ENCODE assay signal across 16 cellular contexts in genomic region chr4:99061048-99061447, GRCh38. TPM values are rescaled to one million over a fixed set of nuclear protein-coding genes. Genes with fewer than 3 reads are reported as not detected.
DNase-seq lines count a peak whose midpoint lies in the region; ATAC-seq and TF ChIP-seq lines count a peak whose summit lies in the region.
"Had no signal": no experiment of that assay in that cellular context is flagged by ENCODE, and none has a peak within 500 bp of the region (broad histone marks: within the 10 kb centered on the region; RNA-seq: fewer than 3 reads in every experiment).

No MANE protein-coding gene starts in this region.

- H3K23ac ChIP-seq in neuronal stem cell (ENCODE audit: low read depth, low read length, poor library complexity), result no peak overlapping the region

- WGBS in neuronal stem cell (ENCODE audit: extremely low coverage in 2 of 2, insufficient read length in 2 of 2, insufficient replicate concordance in 1 of 2), 2 donors, result no CpG with 5 or more reads among the region's 7 CpGs

- no peak overlapping the region for H2BK15ac ChIP-seq in neuronal stem cell (ENCODE audit: low read length)

- H3K36me3 ChIP-seq in HCT116 (ENCODE audit: control insufficient read depth in 1 of 2, insufficient read depth in 2 of 2, low read length in 2 of 2) (peaks cover 9 to 31% of the 10 kb centered on the region in 2 experiments; a peak in 3 of 4 replicates), brain microvascular endothelial cell (replicated peaks) (peaks cover 11% of the 10 kb centered on the region), neuronal stem cell (replicated peaks in 1 of 2; ENCODE audit: control insufficient read depth in 2 of 2, insufficient read depth in 2 of 2, low read length in 2 of 2) (peaks cover 10 to 87% of the 10 kb centered on the region in 2 donors)

- in situ Hi-C loops in brain microvascular endothelial cell (cut with HindIII; ENCODE audit: low pct_ligation_motif_present, low sequenced_read_pairs), result no loop called here

- H3K9ac ChIP-seq in HCT116 (ENCODE audit: low read length) (peak overlapping the region; percentile 40; the same call in 1 of the 2 replicates), neuronal stem cell (ENCODE audit: low read depth, low read length, poor library complexity) (no peak overlapping the region)

- H3K4me1 Mint-ChIP-seq in neural crest cell, result peaks cover 17% of the 10 kb centered on the region
- H3K4me1 Mint-ChIP-seq in activated CD8-positive, alpha-beta memory T cell treated with anti-CD3 and anti-CD28 coated beads, Interleukin-2, amount 10 ng/mL, durations not matched to agents 7 days and 5 days, result peaks cover 4% of the 10 kb centered on the region

- POLR2A ChIA-PET in HCT116 (lab: Charles Lee), result no interaction called here

- no peak overlapping the region for H3K14ac ChIP-seq in neuronal stem cell (ENCODE audit: low read length)

- intact Hi-C loops in HCT116 (cut with micrococcal nuclease), result no loop called here

- no peak overlapping the region for H3K4me3 ChIP-seq in AG10803 (ENCODE audit: low read length)
- no peak overlapping the region for H3K4me3 ChIP-seq in HCT116 (replicated peaks in 1 of 2; ENCODE audit: low read depth in 1 of 2, low read length in 2 of 2)
- no peak overlapping the region for H3K4me3 ChIP-seq in brain microvascular endothelial cell (ENCODE audit: low read depth, low read length)
- H3K4me3 ChIP-seq in neuronal stem cell (ENCODE audit: low read length in 2 of 2), result no peak overlapping the region
- H3K4me3 ChIP-seq: HAP-1 had no signal

- no peaks in the 10 kb centered on the region for H3K9me3 Mint-ChIP-seq in neural crest cell
- no peaks in the 10 kb centered on the region for H3K9me3 Mint-ChIP-seq in activated CD8-positive, alpha-beta memory T cell treated with anti-CD3 and anti-CD28 coated beads, Interleukin-2, amount 10 ng/mL, durations not matched to agents 7 days and 5 days (ENCODE audit: low read depth)
- H3K9me3 Mint-ChIP-seq: dendritic cell treated with granulocyte-macrophage colony-stimulating factor and Interleukin-4, amounts not matched to agents 40 ng/mL and 50 ng/mL, for 4 days; stimulated activated naive CD8-positive, alpha-beta T cell treated with anti-CD3 and anti-CD28 coated beads, Interleukin-15, amount 100 ng/mL, for 72 hours had no signal

- peaks cover 17% of the 10 kb centered on the region; the same call in 1 of the 2 replicates for H3K79me2 ChIP-seq in HCT116 (ENCODE audit: insufficient read depth, low read length)

- H4K91ac ChIP-seq in neuronal stem cell (ENCODE audit: low read depth, low read length, poor library complexity), result no peak overlapping the region

- H2BK12ac ChIP-seq in neuronal stem cell (ENCODE audit: low read length), result no peak overlapping the region

- no peaks in the 10 kb centered on the region for H3K27me3 Mint-ChIP-seq in neural crest cell (ENCODE audit: low read depth)
- no peaks in the 10 kb centered on the region for H3K27me3 Mint-ChIP-seq in activated CD8-positive, alpha-beta memory T cell treated with anti-CD3 and anti-CD28 coated beads, Interleukin-2, amount 10 ng/mL, durations not matched to agents 7 days and 5 days
- H3K27me3 Mint-ChIP-seq: dendritic cell treated with granulocyte-macrophage colony-stimulating factor and Interleukin-4, amounts not matched to agents 40 ng/mL and 50 ng/mL, for 4 days; stimulated activated naive CD8-positive, alpha-beta T cell treated with anti-CD3 and anti-CD28 coated beads, Interleukin-15, amount 100 ng/mL, for 72 hours had no signal

- H3K27ac ChIP-seq in HCT116 (ENCODE audit: low read depth, low read length) (peak overlapping the region; percentile 76; the same call in 1 of the 2 replicates), brain microvascular endothelial cell (peak overlapping the region; percentile 73), neuronal stem cell (replicated peaks; ENCODE audit: low read length) (no peak overlapping the region)

- DNase-seq in AG10803 (ENCODE audit: low read depth) (peak; percentile 46), HCT116 (ENCODE audit: low read depth, low spot score) (no peak), brain microvascular endothelial cell (no peak), neural crest cell (ENCODE audit: low read depth, low spot score) (no peak), neuronal stem cell (ENCODE audit: low spot score) (no peak), SK-N-DZ (ENCODE audit: low spot score) (no peak)
- DNase-seq in activated CD8-positive, alpha-beta memory T cell treated with anti-CD3 and anti-CD28 coated beads, Interleukin-2, amount 10 ng/mL, durations not matched to agents 7 days and 5 days, result no peak
- DNase-seq: activated T-cell treated with anti-CD3 and anti-CD28 coated beads, Interleukin-2, amount 50 U/mL, for 1 hour; KBM-7; NCI-H146; occipital lobe; stimulated activated naive CD8-positive, alpha-beta T cell treated with anti-CD3 and anti-CD28 coated beads, Interleukin-15, amount 100 ng/mL, for 72 hours; T-helper 1 cell had no signal

- H2AK5ac ChIP-seq in neuronal stem cell (ENCODE audit: low read depth, low read length), result no peak overlapping the region

- no peak overlapping the region for H3K18ac ChIP-seq in neuronal stem cell (ENCODE audit: low read length)

- H2AFZ ChIP-seq in HCT116 (ENCODE audit: low read depth, low read length, poor library complexity, severe bottlenecking) (no peak overlapping the region), neuronal stem cell (ENCODE audit: low read length) (no peak overlapping the region)

- TF ChIP-seq RAD21 in HCT116 (IDR thresholded peaks at IDR 0.05; ENCODE audit: low read depth), result no peak

- H3K27me3 ChIP-seq in HCT116 (ENCODE audit: insufficient read depth, low read length) (no peaks in the 10 kb centered on the region), brain microvascular endothelial cell (replicated peaks) (no peaks in the 10 kb centered on the region), neuronal stem cell (ENCODE audit: control insufficient read depth in 3 of 3, insufficient read depth in 3 of 3, low read depth in 1 of 3, low read length in 3 of 3) (no peaks in the 10 kb centered on the region)

- no peaks in the 10 kb centered on the region for H3K9me2 ChIP-seq in HCT116 (ENCODE audit: insufficient read depth)

- TF ChIP-seq CTCF in AG10803 (conservative IDR thresholded peaks at IDR 0.05; ENCODE audit: low read length), result no peak
- TF ChIP-seq CTCF in HCT116 (IDR thresholded peaks at IDR 0.05 in 2 of 3, conservative IDR thresholded peaks at IDR 0.05 in 1 of 3; ENCODE audit: borderline replicate concordance in 1 of 3, insufficient read depth in 1 of 3, low read depth in 2 of 3, low read length in 2 of 3), result no peak
- TF ChIP-seq CTCF in brain microvascular endothelial cell (IDR thresholded peaks at IDR 0.05; ENCODE audit: low read depth, low read length, missing control alignments), result no peak
- no peak for TF ChIP-seq CTCF in neural crest cell (conservative IDR thresholded peaks at IDR 0.05)

- no peak overlapping the region for H3K4ac ChIP-seq in neuronal stem cell (ENCODE audit: low read length)

- no peaks in the 10 kb centered on the region for H4K20me1 ChIP-seq in HCT116 (ENCODE audit: insufficient read depth)

- no peaks in the 10 kb centered on the region for H3K79me1 ChIP-seq in neuronal stem cell (ENCODE audit: low read depth, low read length)

- no peak for ATAC-seq in HCT116
- ATAC-seq in activated CD8-positive, alpha-beta memory T cell treated with anti-CD3 and anti-CD28 coated beads, Interleukin-2, amount 10 ng/mL, durations not matched to agents 7 days and 5 days, result no peak
- no peak for ATAC-seq in HG02571 (IDR thresholded peaks at IDR 0.05; ENCODE audit: unreplicated experiment)
- ATAC-seq: stimulated activated naive CD8-positive, alpha-beta T cell treated with anti-CD3 and anti-CD28 coated beads, Interleukin-15, amount 100 ng/mL, for 72 hours had no signal

- H3K4me2 ChIP-seq in HCT116 (ENCODE audit: low read length) (peak overlapping the region; percentile 57), neuronal stem cell (ENCODE audit: insufficient read depth, low read length, poor library complexity, severe bottlenecking) (no peak overlapping the region)

- CTCF ChIA-PET in HCT116 (lab: Charles Lee), result interaction anchor here (1.3 kb wide), 1 partner anchor 66 kb away, joined by 4 read pairs; no protein-coding TSS in a partner anchor
- CTCF ChIA-PET in activated CD8-positive, alpha-beta memory T cell treated with anti-CD3 and anti-CD28 coated beads, Interleukin-2, amount 10 ng/mL, durations not matched to agents 7 days and 5 days (lab: Charles Lee), result no interaction called here

- no peak overlapping the region for H4K8ac ChIP-seq in neuronal stem cell (ENCODE audit: low read depth, low read length)

- RAD21 ChIA-PET in HCT116 (lab: Charles Lee; ENCODE audit: low non-redundant PET in 1 of 2, low total read pairs in 2 of 2, uncharacterized antibody in 2 of 2, unreplicated experiment in 2 of 2), result interaction anchor here in 1 of 2 experiments (0.6 kb wide), 1 partner anchor 834 kb away, joined by 3 read pairs; no protein-coding TSS in a partner anchor

- H3K36me3 Mint-ChIP-seq in neural crest cell (ENCODE audit: low read depth), result peaks cover 38% of the 10 kb centered on the region
- peaks cover 52% of the 10 kb centered on the region for H3K36me3 Mint-ChIP-seq in activated CD8-positive, alpha-beta memory T cell treated with anti-CD3 and anti-CD28 coated beads, Interleukin-2, amount 10 ng/mL, durations not matched to agents 7 days and 5 days

- H2BK120ac ChIP-seq in neuronal stem cell (ENCODE audit: low read depth, low read length), result no peak overlapping the region

- H3K9me3 ChIP-seq in HCT116 (ENCODE audit: control insufficient read depth in 1 of 2, insufficient read depth in 1 of 2, low read depth in 1 of 2, low read length in 2 of 2) (no peaks in the 10 kb centered on the region), neuronal stem cell (replicated peaks in 1 of 2; ENCODE audit: control insufficient read depth in 2 of 2, insufficient read depth in 1 of 2, low read depth in 1 of 2, low read length in 2 of 2) (no peaks in the 10 kb centered on the region)
- H3K9me3 ChIP-seq: HAP-1 had no signal

- peak overlapping the region; percentile 62 for H3K27ac Mint-ChIP-seq in neural crest cell (ENCODE audit: unreplicated experiment)
- H3K27ac Mint-ChIP-seq in activated CD8-positive, alpha-beta memory T cell treated with anti-CD3 and anti-CD28 coated beads, Interleukin-2, amount 10 ng/mL, durations not matched to agents 7 days and 5 days, result no peak overlapping the region
- H3K27ac Mint-ChIP-seq: dendritic cell treated with granulocyte-macrophage colony-stimulating factor and Interleukin-4, amounts not matched to agents 40 ng/mL and 50 ng/mL, for 4 days; stimulated activated naive CD8-positive, alpha-beta T cell treated with anti-CD3 and anti-CD28 coated beads, Interleukin-15, amount 100 ng/mL, for 72 hours had no signal

- no peak for TF ChIP-seq POLR2A in HCT116 (IDR thresholded peaks at IDR 0.05; ENCODE audit: borderline replicate concordance, extremely low read depth, insufficient read depth, insufficient read length)

- no peak overlapping the region for H2BK5ac ChIP-seq in neuronal stem cell (ENCODE audit: low read length)

- no peak overlapping the region for H3K4me3 Mint-ChIP-seq in neural crest cell
- no peak overlapping the region for H3K4me3 Mint-ChIP-seq in activated CD8-positive, alpha-beta memory T cell treated with anti-CD3 and anti-CD28 coated beads, Interleukin-2, amount 10 ng/mL, durations not matched to agents 7 days and 5 days
- H3K4me3 Mint-ChIP-seq: dendritic cell treated with granulocyte-macrophage colony-stimulating factor and Interleukin-4, amounts not matched to agents 40 ng/mL and 50 ng/mL, for 4 days; stimulated activated naive CD8-positive, alpha-beta T cell treated with anti-CD3 and anti-CD28 coated beads, Interleukin-15, amount 100 ng/mL, for 72 hours had no signal

- peaks cover 22 to 41% of the 10 kb centered on the region in 2 experiments for H3K4me1 ChIP-seq in HCT116 (ENCODE audit: control insufficient read depth in 1 of 2, insufficient read depth in 2 of 2, low read length in 2 of 2)
- H3K4me1 ChIP-seq in neuronal stem cell (ENCODE audit: control insufficient read depth in 2 of 2, insufficient read depth in 1 of 2, low read depth in 1 of 2, low read length in 2 of 2), result no peaks in the 10 kb centered on the region
- H3K4me1 ChIP-seq: HAP-1 had no signal

- no TSS peak for BruUV-seq in HCT116 (replicated peaks; lab: Mats Ljungman, UMichigan)

RNA-seq across cellular contexts. Expression of gene ADH5, which starts 27.5 kb away (rescaled TPM):
- 163 TPM for total RNA-seq in HCT116 (2021; ENCODE audit: unreplicated experiment)
- polyA plus RNA-seq in HCT116 (2012), result 96.5 and 135 TPM in 2 replicates
- total RNA-seq in neural crest cell, result 252 and 256 TPM in 2 replicates
- 10 to 100 TPM; 97.4 to 97.8 TPM for total RNA-seq in activated CD8-positive, alpha-beta memory T cell treated with anti-CD3 and anti-CD28 coated beads, Interleukin-2, amount 10 ng/mL, durations not matched to agents 7 days and 5 days
- polyA plus RNA-seq in neuronal stem cell (2013, experiment 1 of 2), result 162 TPM
- 165 TPM for polyA plus RNA-seq in neuronal stem cell (2013, experiment 2 of 2)
- 137 and 145 TPM in 2 replicates for polyA plus RNA-seq in SK-N-DZ (2014; cell fraction: cytosol; rRNA removed)
- 89.1 and 90.6 TPM in 2 replicates for polyA plus RNA-seq in SK-N-DZ (2014; cell fraction: nucleus; rRNA removed)
